In the genomic region with DNA sequence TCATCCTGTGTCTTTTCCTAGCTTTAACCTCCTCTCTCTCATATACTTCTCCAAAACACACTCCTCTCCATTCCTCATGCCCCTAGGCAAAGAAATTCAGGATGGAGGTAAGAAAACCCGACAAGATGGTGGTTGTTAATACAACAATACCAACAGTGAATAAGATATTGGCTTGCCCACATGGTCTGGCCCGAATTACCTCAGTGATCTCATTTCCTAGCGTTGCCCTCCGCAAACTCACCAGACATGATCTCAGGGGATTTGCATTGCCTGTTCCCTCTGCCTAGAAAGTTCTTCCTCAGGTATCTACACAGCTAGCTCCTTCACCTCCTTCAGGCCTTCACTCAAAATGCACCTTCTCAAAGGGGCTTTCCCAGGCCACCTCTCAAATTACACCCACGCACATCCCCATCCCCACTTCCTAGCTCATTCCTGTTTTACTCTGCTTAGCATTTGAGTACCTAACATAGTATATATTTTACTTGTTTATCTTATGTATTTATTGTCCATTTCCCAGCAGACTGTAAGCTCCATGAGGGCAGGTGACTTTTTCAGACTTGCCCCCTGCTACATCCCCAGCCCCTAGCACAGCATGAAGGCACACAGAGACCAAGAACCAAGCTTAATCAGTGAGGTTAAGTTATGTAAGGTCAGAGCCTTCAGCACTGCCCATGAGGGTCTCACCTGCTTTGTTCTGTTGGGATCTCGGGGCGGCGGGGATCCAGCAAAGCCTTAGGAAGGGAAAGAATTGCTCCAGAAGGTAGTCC, we compare ENCODE assay signal across 15 cellular contexts. TPM values are rescaled to one million over a fixed set of nuclear protein-coding genes. Genes with fewer than 3 reads are reported as not detected.
DNase-seq lines count a peak whose midpoint lies in the region; ATAC-seq and TF ChIP-seq lines count a peak whose summit lies in the region.
"Had no signal": no experiment of that assay in that cellular context is flagged by ENCODE, and none has a peak within 500 bp of the region (broad histone marks: within the 10 kb centered on the region; RNA-seq: fewer than 3 reads in every experiment).

No MANE protein-coding gene starts in this region.

- TF ChIP-seq EP300 in esophagus muscularis mucosa (IDR thresholded peaks at IDR 0.05) = no peak

- TF ChIP-seq CTCF in cardiac muscle cell (IDR thresholded peaks at IDR 0.05; ENCODE audit: low read depth, low read length) = no peak
- TF ChIP-seq CTCF in HL-60 (IDR thresholded peaks at IDR 0.05; ENCODE audit: insufficient read depth, low read length) = no peak
- TF ChIP-seq CTCF in esophagus muscularis mucosa (IDR thresholded peaks at IDR 0.05) = no peak

- H3K27ac ChIP-seq in cardiac muscle cell (peak overlapping the region; percentile 54), HL-60 (replicated peaks) (peak overlapping the region; percentile 57), esophagus muscularis mucosa (replicated peaks in 1 of 4) (peak overlapping the region; percentile 20 to 37 (median 24)), GM23248 (no peak overlapping the region)

- H3K9ac ChIP-seq in GM23248 = no peak overlapping the region

- H3K9me3 Mint-ChIP-seq in stimulated activated memory B cell treated with anti-CD40 and anti-IgM and Interleukin-4, amounts not matched to agents 10 μg/mL and 1 μg/mL and 100 μg/mL, for 72 hours = no peaks in the 10 kb centered on the region
- H3K9me3 Mint-ChIP-seq: activated CD4-positive, alpha-beta T cell treated with anti-CD3 and anti-CD28 coated beads, Interleukin-2, amount 10 ng/mL, durations not matched to agents 7 days and 5 days had no signal

- intact Hi-C loops in cardiac septum (cut with DNase I) (no loop called here), esophagus muscularis mucosa (cut with DNase I) (no loop called here)

- H3K27me3 ChIP-seq in cardiac muscle cell = no peaks in the 10 kb centered on the region
- H3K27me3 ChIP-seq in HL-60 (ENCODE audit: insufficient read depth, poor library complexity, severe bottlenecking) = no peaks in the 10 kb centered on the region
- no peaks in the 10 kb centered on the region for H3K27me3 ChIP-seq in esophagus muscularis mucosa
- H3K27me3 ChIP-seq in GM23248 (replicated peaks; ENCODE audit: insufficient read depth) = no peaks in the 10 kb centered on the region

- H3K4me3 Mint-ChIP-seq in stimulated activated memory B cell treated with anti-CD40 and anti-IgM and Interleukin-4, amounts not matched to agents 10 μg/mL and 1 μg/mL and 100 μg/mL, for 72 hours = no peak overlapping the region
- H3K4me3 Mint-ChIP-seq: activated CD4-positive, alpha-beta T cell treated with anti-CD3 and anti-CD28 coated beads, Interleukin-2, amount 10 ng/mL, durations not matched to agents 7 days and 5 days had no signal

- in situ Hi-C loops in GM23248 (cut with MboI) = no loop called here

- H3K4me2 ChIP-seq in GM23248 (ENCODE audit: unreplicated experiment) = no peak overlapping the region

- peaks cover 11% of the 10 kb centered on the region for H3K4me1 Mint-ChIP-seq in stimulated activated memory B cell treated with anti-CD40 and anti-IgM and Interleukin-4, amounts not matched to agents 10 μg/mL and 1 μg/mL and 100 μg/mL, for 72 hours

- no peak overlapping the region for H3K4me3 ChIP-seq in cardiac muscle cell
- H3K4me3 ChIP-seq in HL-60 (replicated peaks; ENCODE audit: insufficient read depth, low read length) = no peak overlapping the region
- no peak overlapping the region for H3K4me3 ChIP-seq in esophagus muscularis mucosa
- H3K4me3 ChIP-seq in GM23248 = no peak overlapping the region
- H3K4me3 ChIP-seq: lung had no signal

- 86% methylated on average over 8 of the region's 8 CpGs for WGBS in esophagus muscularis mucosa
- 97% methylated on average over 8 of the region's 8 CpGs for WGBS in GM23248 (ENCODE audit: low coverage in 1 of 2, low lambda C conversion rate in 2 of 2, missing lambda C conversion rate in 2 of 2), 2 experiments

- peaks cover 70% of the 10 kb centered on the region for H3K36me3 Mint-ChIP-seq in stimulated activated memory B cell treated with anti-CD40 and anti-IgM and Interleukin-4, amounts not matched to agents 10 μg/mL and 1 μg/mL and 100 μg/mL, for 72 hours

- no peaks in the 10 kb centered on the region for H3K9me2 ChIP-seq in GM23248 (ENCODE audit: insufficient read depth)

- H3F3A ChIP-seq in GM23248 (ENCODE audit: insufficient read depth) = peaks cover 15% of the 10 kb centered on the region; the same call in 1 of the 2 replicates

- H3K27me3 Mint-ChIP-seq in stimulated activated memory B cell treated with anti-CD40 and anti-IgM and Interleukin-4, amounts not matched to agents 10 μg/mL and 1 μg/mL and 100 μg/mL, for 72 hours = no peaks in the 10 kb centered on the region
- H3K27me3 Mint-ChIP-seq: activated CD4-positive, alpha-beta T cell treated with anti-CD3 and anti-CD28 coated beads, Interleukin-2, amount 10 ng/mL, durations not matched to agents 7 days and 5 days had no signal

- H4K20me1 ChIP-seq in GM23248 (ENCODE audit: insufficient read depth) = no peaks in the 10 kb centered on the region

- TF ChIP-seq POLR2A in esophagus muscularis mucosa (IDR thresholded peaks at IDR 0.05; ENCODE audit: low read depth) = no peak

- H2AFZ ChIP-seq in GM23248 = no peak overlapping the region

- H3K27ac Mint-ChIP-seq in stimulated activated memory B cell treated with anti-CD40 and anti-IgM and Interleukin-4, amounts not matched to agents 10 μg/mL and 1 μg/mL and 100 μg/mL, for 72 hours = peak overlapping the region; percentile 31
- H3K27ac Mint-ChIP-seq: activated CD4-positive, alpha-beta T cell treated with anti-CD3 and anti-CD28 coated beads, Interleukin-2, amount 10 ng/mL, durations not matched to agents 7 days and 5 days had no signal

- ATAC-seq in stimulated activated memory B cell treated with anti-CD40 and anti-IgM and Interleukin-4, amounts not matched to agents 10 μg/mL and 1 μg/mL and 100 μg/mL, for 72 hours = peak; percentile 56

- H3K4me1 ChIP-seq in cardiac muscle cell (ENCODE audit: low read depth) (no peaks in the 10 kb centered on the region), esophagus muscularis mucosa (peaks cover 0 to 15% (median 10%) of the 10 kb centered on the region in 4 donors), GM23248 (ENCODE audit: insufficient read depth) (no peaks in the 10 kb centered on the region)

- peaks cover 34% of the 10 kb centered on the region for H3K79me2 ChIP-seq in GM23248 (ENCODE audit: insufficient read depth)

- no peaks in the 10 kb centered on the region for H3K9me3 ChIP-seq in cardiac muscle cell (ENCODE audit: low read depth)
- H3K9me3 ChIP-seq in esophagus muscularis mucosa = no peaks in the 10 kb centered on the region
- no peaks in the 10 kb centered on the region for H3K9me3 ChIP-seq in GM23248 (ENCODE audit: low read depth)

- DNase-seq in cardiac muscle cell (ENCODE audit: low read depth in 1 of 2, low spot score in 1 of 2) (no peak), cardiac septum (ENCODE audit: low spot score) (no peak), HL-60 (ENCODE audit: low read depth in 1 of 2, low spot score in 1 of 2) (no peak), esophagus muscularis mucosa (ENCODE audit: extremely low spot score) (no peak), AG08395 (ENCODE audit: low spot score) (no peak), GM23248 (no peak)
- DNase-seq in activated effector memory CD4-positive, alpha-beta T cell treated with anti-CD3 and anti-CD28 coated beads, Interleukin-2, amount 50 U/mL, for 16 hours = no peak
- DNase-seq: activated CD4-positive, alpha-beta T cell treated with anti-CD3 and anti-CD28 coated beads, Interleukin-2, amount 10 ng/mL, durations not matched to agents 7 days and 5 days; activated gamma-delta T cell; AML-193; effector CD8-positive, alpha-beta T cell; nucleus accumbens; small intestine had no signal

- H3K36me3 ChIP-seq in cardiac muscle cell (peaks cover 61% of the 10 kb centered on the region), esophagus muscularis mucosa (peaks cover 38 to 97% (median 86%) of the 10 kb centered on the region in 4 donors), GM23248 (ENCODE audit: low read depth) (peaks cover 48% of the 10 kb centered on the region)

RNA-seq across cellular contexts. Expression of gene UBR4, which starts 10.2 kb away (rescaled TPM):
- 105 and 206 TPM in 2 replicates for total RNA-seq in cardiac muscle cell
- 76.4 and 96.6 TPM in 2 replicates for polyA plus RNA-seq in cardiac muscle cell
- 95.7 TPM for total RNA-seq in cardiac septum
- total RNA-seq in esophagus muscularis mucosa = 100 to 1,000 TPM; 132 to 268 (median 170) TPM
- total RNA-seq in GM23248 (2014; rRNA removed; shearing (Covaris generic)) = 63.7 and 69.9 TPM in 2 replicates
- polyA plus RNA-seq in GM23248 (2016; fragmentation: Nextera tagmentation; extraction: Ambion mirVana) = 45.4 and 49.4 TPM in 2 replicates

RNA-seq across cellular contexts. Expression of gene EMC1, which starts 31.1 kb away (rescaled TPM):
- total RNA-seq in cardiac muscle cell (26.6 and 37.0 TPM in 2 replicates), cardiac septum (28.6 TPM), esophagus muscularis mucosa (10 to 100 TPM; 16.2 to 43.1 (median 36.1) TPM)
- polyA plus RNA-seq in cardiac muscle cell (25.0 and 33.3 TPM in 2 replicates), GM23248 (2016; fragmentation: Nextera tagmentation; extraction: Ambion mirVana) (54.5 and 56.9 TPM in 2 replicates)
- 58.7 and 69.4 TPM in 2 replicates for total RNA-seq in GM23248 (2014; rRNA removed; shearing (Covaris generic))

RNA-seq across cellular contexts. Expression of gene MRTO4, which starts 31.3 kb away (rescaled TPM):
- 21.3 and 28.8 TPM in 2 replicates for total RNA-seq in cardiac muscle cell
- 29.9 and 33.6 TPM in 2 replicates for polyA plus RNA-seq in cardiac muscle cell
- total RNA-seq in cardiac septum = 14.8 TPM
- total RNA-seq in esophagus muscularis mucosa = 10 to 100 TPM in 3 of 4 donors, 1 to 10 TPM in 1; 10.0 to 26.2 (median 16.9) TPM
- 26.9 and 37.1 TPM in 2 replicates for total RNA-seq in GM23248 (2014; rRNA removed; shearing (Covaris generic))
- polyA plus RNA-seq in GM23248 (2016; fragmentation: Nextera tagmentation; extraction: Ambion mirVana) = 36.6 and 38.4 TPM in 2 replicates
